18 cellular contexts compared by ENCODE assay signal in genomic region chr4:51849430-51849829, GRCh38. TPM values are rescaled to one million over a fixed set of nuclear protein-coding genes. Genes with fewer than 3 reads are reported as not detected.
A peak's percentile ranks its signal among the peaks of the same experiment; 100 is the strongest.
DNase-seq lines count a peak whose midpoint lies in the region; ATAC-seq and TF ChIP-seq lines count a peak whose summit lies in the region.
"Had no signal": no experiment of that assay in that cellular context is flagged by ENCODE, and none has a peak within 500 bp of the region (broad histone marks: within the 10 kb centered on the region; RNA-seq: fewer than 3 reads in every experiment).

No MANE protein-coding gene starts in this region.

- H4K20me1 ChIP-seq in GM23338 (replicated peaks; ENCODE audit: insufficient read depth) (peaks cover 21% of the 10 kb centered on the region), neural progenitor cell (ENCODE audit: low read depth) (peaks cover 78% of the 10 kb centered on the region)

- no peak overlapping the region for H3K9ac ChIP-seq in neural progenitor cell
- H3K9ac ChIP-seq: BLaER1, GM23248 had no signal

- H3K9me3 ChIP-seq in esophagus muscularis mucosa (no peaks in the 10 kb centered on the region), neural progenitor cell (ENCODE audit: low read depth) (no peaks in the 10 kb centered on the region), testis (no peaks in the 10 kb centered on the region)
- H3K9me3 ChIP-seq: A549, BLaER1 had no signal

- H3K4me1 ChIP-seq in GM23338 (ENCODE audit: insufficient read depth) (peaks cover 59% of the 10 kb centered on the region), esophagus muscularis mucosa (peaks cover 43 to 93% (median 89%) of the 10 kb centered on the region in 4 donors), neural progenitor cell (peaks cover 93% of the 10 kb centered on the region), testis (peaks cover 17% of the 10 kb centered on the region)

- H3K4me3 ChIP-seq in GM23338 (no peak overlapping the region), esophagus muscularis mucosa (no peak overlapping the region), neural progenitor cell (no peak overlapping the region), testis (no peak overlapping the region)
- H3K4me3 ChIP-seq: A549, BLaER1, GM23248 had no signal

- H3K4me1 Mint-ChIP-seq in GM23338 (peaks cover 84% of the 10 kb centered on the region), neural progenitor cell (peaks cover 68% of the 10 kb centered on the region)

- DNase-seq in GM23338 (ENCODE audit: low spot score) = no peak
- peak; percentile 68 for DNase-seq in esophagus muscularis mucosa (ENCODE audit: extremely low spot score)
- no peak for DNase-seq in neural progenitor cell (ENCODE audit: low spot score)
- peak; percentile 50 for DNase-seq in testis
- no peak for DNase-seq in ACHN
- DNase-seq in activated gamma-delta T cell (lab: John Stamatoyannopoulos, UW) = no peak
- no peak for DNase-seq in EL
- DNase-seq: CD4-positive, alpha-beta memory T cell; DMS79 treated with DMSO at 0.1 percent for 48 hours; GM23248; H7; HFFc6 had no signal

- H3K36me3 ChIP-seq in GM23338 (ENCODE audit: insufficient read depth) (no peaks in the 10 kb centered on the region), esophagus muscularis mucosa (peaks cover 0 to 6% (median 0%) of the 10 kb centered on the region in 4 donors), neural progenitor cell (no peaks in the 10 kb centered on the region), testis (ENCODE audit: low read depth, missing control alignments) (no peaks in the 10 kb centered on the region)

- no peaks in the 10 kb centered on the region for H3K9me2 ChIP-seq in GM23338 (ENCODE audit: insufficient read depth)

- H3K36me3 Mint-ChIP-seq in GM23338 (ENCODE audit: low read depth) (no peaks in the 10 kb centered on the region; the same call in 2 of the 3 replicates), neural progenitor cell (peaks cover 5% of the 10 kb centered on the region)

- intact Hi-C loops in esophagus muscularis mucosa (cut with DNase I) (no loop called here), testis (cut with DNase I; ENCODE audit: low total_unique reads) (no loop called here)

- H3K27me3 Mint-ChIP-seq in GM23338 (ENCODE audit: insufficient read depth, low read depth, poor library complexity) (peaks cover 3% of the 10 kb centered on the region), neural progenitor cell (ENCODE audit: insufficient read depth, low read depth) (peaks cover 6% of the 10 kb centered on the region)
- H3K27me3 Mint-ChIP-seq: CD4-positive, alpha-beta memory T cell had no signal

- H3K27me3 ChIP-seq in GM23338 (ENCODE audit: insufficient read depth) = no peaks in the 10 kb centered on the region
- H3K27me3 ChIP-seq in esophagus muscularis mucosa = no peaks in the 10 kb centered on the region
- H3K27me3 ChIP-seq in neural progenitor cell = no peaks in the 10 kb centered on the region
- no peaks in the 10 kb centered on the region for H3K27me3 ChIP-seq in testis
- H3K27me3 ChIP-seq: BLaER1 had no signal

- in situ Hi-C loops in ACHN (cut with HindIII; ENCODE audit: low pct_ligation_motif_present, low pct_unique_long_range_greater_than_20kb, low sequenced_read_pairs) = no loop called here

- TF ChIP-seq CTCF in GM23338 (conservative IDR thresholded peaks at IDR 0.05; ENCODE audit: low read depth in 2 of 2) (no peak), esophagus muscularis mucosa (IDR thresholded peaks at IDR 0.05) (no peak), neural progenitor cell (IDR thresholded peaks at IDR 0.05) (no peak), testis (IDR thresholded peaks at IDR 0.05) (no peak)

- peaks cover 98% of the 10 kb centered on the region for H3K79me2 ChIP-seq in GM23338 (replicated peaks; ENCODE audit: insufficient read depth)
- H3K79me2 ChIP-seq in neural progenitor cell (ENCODE audit: low read depth) = peaks cover 100% of the 10 kb centered on the region

- H3F3A ChIP-seq in GM23338 (replicated peaks; ENCODE audit: low read depth) (no peaks in the 10 kb centered on the region), neural progenitor cell (ENCODE audit: low read depth) (peaks cover 59% of the 10 kb centered on the region)

- whole genome bisulfite sequencing in esophagus muscularis mucosa = 61% methylated on average over 5 of the region's 5 CpGs
- 51 to 82% methylated on average over 5 of the region's 5 CpGs for WGBS in testis, 2 donors

- H3K27ac Mint-ChIP-seq in GM23338 = peak overlapping the region; percentile 43; the same call in 1 of the 2 replicates
- H3K27ac Mint-ChIP-seq in neural progenitor cell = no peak overlapping the region
- H3K27ac Mint-ChIP-seq: HFFc6 had no signal

- H2AFZ ChIP-seq in GM23338 (no peak overlapping the region), neural progenitor cell (replicated peaks) (no peak overlapping the region)
- H2AFZ ChIP-seq: GM23248 had no signal

- H3K4me3 Mint-ChIP-seq in GM23338 (no peak overlapping the region), neural progenitor cell (no peak overlapping the region)
- H3K4me3 Mint-ChIP-seq: CD14-positive monocyte; CD4-positive, alpha-beta memory T cell; HFFc6 had no signal

- no peak for TF ChIP-seq POLR2A in esophagus muscularis mucosa (IDR thresholded peaks at IDR 0.05; ENCODE audit: low read depth)
- no peak for TF ChIP-seq POLR2A in testis (IDR thresholded peaks at IDR 0.05)

- no peaks in the 10 kb centered on the region for H3K9me3 Mint-ChIP-seq in GM23338
- H3K9me3 Mint-ChIP-seq in neural progenitor cell = no peaks in the 10 kb centered on the region
- H3K9me3 Mint-ChIP-seq: CD4-positive, alpha-beta memory T cell; HFFc6 had no signal

- TF ChIP-seq EP300 in esophagus muscularis mucosa (IDR thresholded peaks at IDR 0.05) = no peak

- no peak for ATAC-seq in GM23338
- ATAC-seq: A549, HCT116 had no signal

- no peak overlapping the region for H3K27ac ChIP-seq in GM23338 (ENCODE audit: low read depth)
- H3K27ac ChIP-seq in esophagus muscularis mucosa (replicated peaks in 1 of 4) = peak overlapping the region in 1 of 4 donors; percentile 42
- H3K27ac ChIP-seq in neural progenitor cell = peak overlapping the region; percentile 83
- no peak overlapping the region for H3K27ac ChIP-seq in testis
- H3K27ac ChIP-seq: 22Rv1, A549, BLaER1, GM23248, HL-60 had no signal

- H3K4me2 ChIP-seq in GM23338 (no peak overlapping the region), neural progenitor cell (peak overlapping the region; percentile 87)
- H3K4me2 ChIP-seq: A549, BLaER1 had no signal

TF ChIP-seq in GM23338, 12 proteins besides CTCF, POLR2A, EP300 and RAD21:
- TF ChIP-seq EZH2phosphoT487 (IDR thresholded peaks at IDR 0.05; ENCODE audit: unreplicated experiment) (no peak), ETS1 (IDR thresholded peaks at IDR 0.05) (no peak), POLR2AphosphoS5 (IDR thresholded peaks at IDR 0.05; ENCODE audit: low read depth) (no peak)

RNA-seq across cellular contexts. Expression of gene DCUN1D4, which starts 6.5 kb away (rescaled TPM):
- 37.9 and 54.8 TPM in 2 replicates for total RNA-seq in GM23338 (2014; rRNA removed; shearing (Covaris generic))
- 23.1 and 26.1 TPM in 2 replicates for polyA plus RNA-seq in GM23338 (2016; fragmentation: Nextera tagmentation; extraction: Ambion mirVana)
- 10 to 100 TPM; 36.0 to 70.6 (median 51.9) TPM for total RNA-seq in esophagus muscularis mucosa
- 98.7 and 180 TPM in 2 replicates for total RNA-seq in neural progenitor cell (ENCODE audit: low replicate concordance)
- 10 to 100 TPM; 74.1 to 81.9 TPM for total RNA-seq in testis
- polyA plus RNA-seq in testis (ENCODE audit: insufficient read depth, low read depth, low replicate concordance) = 57.7 TPM

Comparison
In these comparisons a context has a peak if more than half of its experiments do, and no peak if none do; other contexts are left out.
1. DNase-seq: peak in esophagus muscularis mucosa (single experiment) and testis (single experiment); none in GM23338 (single experiment), neural progenitor cell (single experiment), ACHN (single experiment), activated gamma-delta T cell (single experiment) and EL (single experiment).